1 cellular context compared by ENCODE assay signal in the genomic region with DNA sequence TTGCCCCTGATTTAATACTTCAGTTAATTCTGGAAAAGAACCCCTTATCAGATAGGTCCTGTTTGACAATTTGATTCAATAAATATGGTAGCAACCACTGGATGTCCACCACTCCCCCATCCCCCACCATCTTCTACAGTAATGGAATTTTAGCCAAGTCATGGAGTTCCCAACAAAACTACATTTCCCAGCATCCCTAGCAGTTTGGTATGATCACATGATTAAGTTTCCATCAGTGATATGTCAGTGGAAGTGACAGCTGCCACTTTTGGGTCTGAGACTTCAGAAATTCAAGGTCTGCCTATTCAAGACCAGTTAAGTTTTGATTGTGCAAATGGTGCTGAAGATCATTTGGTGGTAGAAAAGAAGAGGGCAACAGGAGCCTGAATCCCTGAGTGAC.
TF ChIP-seq lines count a peak whose summit lies in the region.

No MANE protein-coding gene starts in this region.

TF ChIP-seq in H1, 55 proteins besides CTCF, POLR2A, EP300 and RAD21 (continued from another document):
- TF ChIP-seq, protein P1, sequence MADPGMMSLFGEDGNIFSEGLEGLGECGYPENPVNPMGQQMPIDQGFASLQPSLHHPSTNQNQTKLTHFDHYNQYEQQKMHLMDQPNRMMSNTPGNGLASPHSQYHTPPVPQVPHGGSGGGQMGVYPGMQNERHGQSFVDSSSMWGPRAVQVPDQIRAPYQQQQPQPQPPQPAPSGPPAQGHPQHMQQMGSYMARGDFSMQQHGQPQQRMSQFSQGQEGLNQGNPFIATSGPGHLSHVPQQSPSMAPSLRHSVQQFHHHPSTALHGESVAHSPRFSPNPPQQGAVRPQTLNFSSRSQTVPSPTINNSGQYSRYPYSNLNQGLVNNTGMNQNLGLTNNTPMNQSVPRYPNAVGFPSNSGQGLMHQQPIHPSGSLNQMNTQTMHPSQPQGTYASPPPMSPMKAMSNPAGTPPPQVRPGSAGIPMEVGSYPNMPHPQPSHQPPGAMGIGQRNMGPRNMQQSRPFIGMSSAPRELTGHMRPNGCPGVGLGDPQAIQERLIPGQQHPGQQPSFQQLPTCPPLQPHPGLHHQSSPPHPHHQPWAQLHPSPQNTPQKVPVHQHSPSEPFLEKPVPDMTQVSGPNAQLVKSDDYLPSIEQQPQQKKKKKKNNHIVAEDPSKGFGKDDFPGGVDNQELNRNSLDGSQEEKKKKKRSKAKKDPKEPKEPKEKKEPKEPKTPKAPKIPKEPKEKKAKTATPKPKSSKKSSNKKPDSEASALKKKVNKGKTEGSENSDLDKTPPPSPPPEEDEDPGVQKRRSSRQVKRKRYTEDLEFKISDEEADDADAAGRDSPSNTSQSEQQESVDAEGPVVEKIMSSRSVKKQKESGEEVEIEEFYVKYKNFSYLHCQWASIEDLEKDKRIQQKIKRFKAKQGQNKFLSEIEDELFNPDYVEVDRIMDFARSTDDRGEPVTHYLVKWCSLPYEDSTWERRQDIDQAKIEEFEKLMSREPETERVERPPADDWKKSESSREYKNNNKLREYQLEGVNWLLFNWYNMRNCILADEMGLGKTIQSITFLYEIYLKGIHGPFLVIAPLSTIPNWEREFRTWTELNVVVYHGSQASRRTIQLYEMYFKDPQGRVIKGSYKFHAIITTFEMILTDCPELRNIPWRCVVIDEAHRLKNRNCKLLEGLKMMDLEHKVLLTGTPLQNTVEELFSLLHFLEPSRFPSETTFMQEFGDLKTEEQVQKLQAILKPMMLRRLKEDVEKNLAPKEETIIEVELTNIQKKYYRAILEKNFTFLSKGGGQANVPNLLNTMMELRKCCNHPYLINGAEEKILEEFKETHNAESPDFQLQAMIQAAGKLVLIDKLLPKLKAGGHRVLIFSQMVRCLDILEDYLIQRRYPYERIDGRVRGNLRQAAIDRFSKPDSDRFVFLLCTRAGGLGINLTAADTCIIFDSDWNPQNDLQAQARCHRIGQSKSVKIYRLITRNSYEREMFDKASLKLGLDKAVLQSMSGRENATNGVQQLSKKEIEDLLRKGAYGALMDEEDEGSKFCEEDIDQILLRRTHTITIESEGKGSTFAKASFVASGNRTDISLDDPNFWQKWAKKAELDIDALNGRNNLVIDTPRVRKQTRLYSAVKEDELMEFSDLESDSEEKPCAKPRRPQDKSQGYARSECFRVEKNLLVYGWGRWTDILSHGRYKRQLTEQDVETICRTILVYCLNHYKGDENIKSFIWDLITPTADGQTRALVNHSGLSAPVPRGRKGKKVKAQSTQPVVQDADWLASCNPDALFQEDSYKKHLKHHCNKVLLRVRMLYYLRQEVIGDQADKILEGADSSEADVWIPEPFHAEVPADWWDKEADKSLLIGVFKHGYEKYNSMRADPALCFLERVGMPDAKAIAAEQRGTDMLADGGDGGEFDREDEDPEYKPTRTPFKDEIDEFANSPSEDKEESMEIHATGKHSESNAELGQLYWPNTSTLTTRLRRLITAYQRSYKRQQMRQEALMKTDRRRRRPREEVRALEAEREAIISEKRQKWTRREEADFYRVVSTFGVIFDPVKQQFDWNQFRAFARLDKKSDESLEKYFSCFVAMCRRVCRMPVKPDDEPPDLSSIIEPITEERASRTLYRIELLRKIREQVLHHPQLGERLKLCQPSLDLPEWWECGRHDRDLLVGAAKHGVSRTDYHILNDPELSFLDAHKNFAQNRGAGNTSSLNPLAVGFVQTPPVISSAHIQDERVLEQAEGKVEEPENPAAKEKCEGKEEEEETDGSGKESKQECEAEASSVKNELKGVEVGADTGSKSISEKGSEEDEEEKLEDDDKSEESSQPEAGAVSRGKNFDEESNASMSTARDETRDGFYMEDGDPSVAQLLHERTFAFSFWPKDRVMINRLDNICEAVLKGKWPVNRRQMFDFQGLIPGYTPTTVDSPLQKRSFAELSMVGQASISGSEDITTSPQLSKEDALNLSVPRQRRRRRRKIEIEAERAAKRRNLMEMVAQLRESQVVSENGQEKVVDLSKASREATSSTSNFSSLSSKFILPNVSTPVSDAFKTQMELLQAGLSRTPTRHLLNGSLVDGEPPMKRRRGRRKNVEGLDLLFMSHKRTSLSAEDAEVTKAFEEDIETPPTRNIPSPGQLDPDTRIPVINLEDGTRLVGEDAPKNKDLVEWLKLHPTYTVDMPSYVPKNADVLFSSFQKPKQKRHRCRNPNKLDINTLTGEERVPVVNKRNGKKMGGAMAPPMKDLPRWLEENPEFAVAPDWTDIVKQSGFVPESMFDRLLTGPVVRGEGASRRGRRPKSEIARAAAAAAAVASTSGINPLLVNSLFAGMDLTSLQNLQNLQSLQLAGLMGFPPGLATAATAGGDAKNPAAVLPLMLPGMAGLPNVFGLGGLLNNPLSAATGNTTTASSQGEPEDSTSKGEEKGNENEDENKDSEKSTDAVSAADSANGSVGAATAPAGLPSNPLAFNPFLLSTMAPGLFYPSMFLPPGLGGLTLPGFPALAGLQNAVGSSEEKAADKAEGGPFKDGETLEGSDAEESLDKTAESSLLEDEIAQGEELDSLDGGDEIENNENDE (IDR thresholded peaks at IDR 0.05; ENCODE audit: insufficient replicate concordance, low read length): no peak
- TF ChIP-seq BACH1 (IDR thresholded peaks at IDR 0.05; ENCODE audit: low read length) (0 out of 2 replicates have a peak, but pooled peaks have one; percentile 33), TAF1 (IDR thresholded peaks at IDR 0.05; ENCODE audit: low read depth, low read length) (no peak), SIX5 (IDR thresholded peaks at IDR 0.05; ENCODE audit: low read depth, low read length) (peak; percentile 61), SIN3A (conservative IDR thresholded peaks at IDR 0.05 in 1 of 2, IDR thresholded peaks at IDR 0.05 in 1 of 2; ENCODE audit: low read depth in 1 of 2, low read length in 2 of 2) (0 out of 4 replicates have a peak, but pooled peaks of 1 of the 2 experiments have one; percentile 46)
- TF ChIP-seq, protein P2, sequence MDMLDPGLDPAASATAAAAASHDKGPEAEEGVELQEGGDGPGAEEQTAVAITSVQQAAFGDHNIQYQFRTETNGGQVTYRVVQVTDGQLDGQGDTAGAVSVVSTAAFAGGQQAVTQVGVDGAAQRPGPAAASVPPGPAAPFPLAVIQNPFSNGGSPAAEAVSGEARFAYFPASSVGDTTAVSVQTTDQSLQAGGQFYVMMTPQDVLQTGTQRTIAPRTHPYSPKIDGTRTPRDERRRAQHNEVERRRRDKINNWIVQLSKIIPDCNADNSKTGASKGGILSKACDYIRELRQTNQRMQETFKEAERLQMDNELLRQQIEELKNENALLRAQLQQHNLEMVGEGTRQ (IDR thresholded peaks at IDR 0.05; ENCODE audit: low read length): peak; percentile 58
